ENCODE assay signal across 21 cellular contexts in the genomic region with DNA sequence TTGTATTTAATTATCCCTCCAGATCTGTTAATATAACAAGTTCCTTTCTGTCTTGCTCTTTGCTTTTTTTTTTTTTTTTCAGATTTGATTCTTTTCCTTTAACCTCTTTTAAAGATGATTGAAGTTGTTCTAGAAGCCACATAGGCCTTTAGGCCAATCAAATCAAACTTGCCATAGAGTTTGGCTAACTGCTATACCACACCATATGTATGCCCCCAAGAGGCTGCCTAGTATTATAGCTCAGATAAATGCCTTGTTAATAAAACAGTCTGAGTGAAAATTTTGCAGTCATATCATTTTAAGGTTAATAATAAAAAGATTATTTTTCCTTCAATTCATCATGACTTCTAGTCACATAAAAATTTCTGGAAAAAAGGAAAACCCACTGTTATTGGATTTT.
DNase-seq lines count a peak whose midpoint lies in the region; FAIRE-seq and TF ChIP-seq lines count a peak whose summit lies in the region.
"Had no signal": no experiment of that assay in that cellular context is flagged by ENCODE, and none has a peak within 500 bp of the region (broad histone marks: within the 10 kb centered on the region; RNA-seq: fewer than 3 reads in every experiment).

No MANE protein-coding gene starts in this region.

- H3K4me2 ChIP-seq in hepatocyte: no peak overlapping the region

- H3K4me3 Mint-ChIP-seq in chondrocyte (ENCODE audit: unreplicated experiment): no peak overlapping the region
- H3K4me3 Mint-ChIP-seq: activated CD4-positive, alpha-beta memory T cell treated with anti-CD3 and anti-CD28 coated beads, Interleukin-2, amount 10 ng/mL, durations not matched to agents 7 days and 5 days; activated T-helper 1 cell treated with anti-CD3 and anti-CD28 coated beads, Interleukin-12 subunit alpha, Interleukin-12 subunit beta, Interleukin-2, Interleukin-4 antibody, amounts not matched to agents 30 ng/mL and 10 ng/mL and 1 ng/mL, durations not matched to agents 14 hours and 24 hours and 36 hours; neural crest cell had no signal

- H3K36me3 ChIP-seq in hepatocyte (replicated peaks; ENCODE audit: insufficient read depth, low read depth): no peaks in the 10 kb centered on the region
- H3K36me3 ChIP-seq: heart right ventricle had no signal

- no peaks in the 10 kb centered on the region for H4K20me1 ChIP-seq in hepatocyte (ENCODE audit: insufficient read depth, poor library complexity, severe bottlenecking)

- H3K27ac ChIP-seq in C4-2B (no peak overlapping the region), hepatocyte (no peak overlapping the region)
- H3K27ac ChIP-seq: heart right ventricle, VCaP had no signal

- H3K4me1 ChIP-seq in hepatocyte (ENCODE audit: insufficient read depth): no peaks in the 10 kb centered on the region
- H3K4me1 ChIP-seq: heart right ventricle had no signal

- peak; percentile 9 for DNase-seq in NB4 (ENCODE audit: low read depth)
- no peak for DNase-seq in chondrocyte (ENCODE audit: low spot score)
- DNase-seq in hepatocyte (ENCODE audit: low spot score): no peak
- no peak for DNase-seq in COR-L47 (lab: John Stamatoyannopoulos, UW)
- no peak for DNase-seq in DMS153 (lab: John Stamatoyannopoulos, UW)
- no peak for DNase-seq in activated CD8-positive, alpha-beta memory T cell treated with anti-CD3 and anti-CD28 coated beads, Interleukin-2, amount 50 U/mL, for 48 hours
- DNase-seq: activated CD4-positive, alpha-beta memory T cell treated with anti-CD3 and anti-CD28 coated beads, Interleukin-2, amount 10 ng/mL, durations not matched to agents 7 days and 5 days; AML-193; Calu3; cerebellar nuclear complex; heart right ventricle; kidney; NCI-H1105; NCI-H2107; NCI-H748 treated with DMSO at 0.1 percent for 48 hours had no signal

- no peaks in the 10 kb centered on the region for H3K36me3 Mint-ChIP-seq in chondrocyte (ENCODE audit: low read depth)

- no peaks in the 10 kb centered on the region for H3K9me2 ChIP-seq in hepatocyte (replicated peaks; ENCODE audit: insufficient read depth)

- FAIRE-seq in islet of Langerhans (lab: Jason Lieb, UNC): peak; percentile 61
- FAIRE-seq: endothelial cell of umbilical vein, kidney had no signal

- no peak overlapping the region for H3K27ac Mint-ChIP-seq in chondrocyte (ENCODE audit: unreplicated experiment)
- H3K27ac Mint-ChIP-seq: activated CD4-positive, alpha-beta memory T cell treated with anti-CD3 and anti-CD28 coated beads, Interleukin-2, amount 10 ng/mL, durations not matched to agents 7 days and 5 days; activated T-helper 1 cell treated with anti-CD3 and anti-CD28 coated beads, Interleukin-12 subunit alpha, Interleukin-12 subunit beta, Interleukin-2, Interleukin-4 antibody, amounts not matched to agents 30 ng/mL and 10 ng/mL and 1 ng/mL, durations not matched to agents 14 hours and 24 hours and 36 hours had no signal

- TF ChIP-seq CTCF in C4-2B (conservative IDR thresholded peaks at IDR 0.05) (peak; percentile 10; the same call in 1 of the 2 replicates), NB4 (IDR thresholded peaks at IDR 0.05; ENCODE audit: low read depth, low read length) (no peak), chondrocyte (IDR thresholded peaks at IDR 0.05) (peak; percentile 63), hepatocyte (IDR thresholded peaks at IDR 0.05; ENCODE audit: poor library complexity) (no peak)

- H3K4me1 Mint-ChIP-seq in chondrocyte (ENCODE audit: low read depth): no peaks in the 10 kb centered on the region
- H3K4me1 Mint-ChIP-seq: activated CD4-positive, alpha-beta memory T cell treated with anti-CD3 and anti-CD28 coated beads, Interleukin-2, amount 10 ng/mL, durations not matched to agents 7 days and 5 days; neural crest cell had no signal

- no peaks in the 10 kb centered on the region for H3K27me3 ChIP-seq in hepatocyte
- H3K27me3 ChIP-seq: heart right ventricle had no signal

- H3K9me3 ChIP-seq in hepatocyte (ENCODE audit: low read depth): no peaks in the 10 kb centered on the region

- H3K79me2 ChIP-seq in hepatocyte: no peaks in the 10 kb centered on the region

- no peaks in the 10 kb centered on the region for H3K27me3 Mint-ChIP-seq in chondrocyte (ENCODE audit: low read depth)
- H3K27me3 Mint-ChIP-seq: activated CD4-positive, alpha-beta memory T cell treated with anti-CD3 and anti-CD28 coated beads, Interleukin-2, amount 10 ng/mL, durations not matched to agents 7 days and 5 days had no signal

- no peak for TF ChIP-seq POLR2A in NB4 (IDR thresholded peaks at IDR 0.05; ENCODE audit: extremely low read depth, insufficient read length)

- H2AFZ ChIP-seq in hepatocyte: no peak overlapping the region

- H3K4me3 ChIP-seq in NB4 (ENCODE audit: low read depth, low read length): no peak overlapping the region
- H3K4me3 ChIP-seq in hepatocyte: no peak overlapping the region
- H3K4me3 ChIP-seq: heart right ventricle had no signal

- H3K9me3 Mint-ChIP-seq in chondrocyte (ENCODE audit: low read depth): peaks cover 7% of the 10 kb centered on the region

Comparison
In these comparisons a context has a peak if more than half of its experiments do, and no peak if none do; other contexts are left out.
1. CTCF ChIP-seq: peak in C4-2B (single experiment) and chondrocyte (single experiment); none in NB4 (single experiment) and hepatocyte (single experiment).